ENCODE assay signal across 1 cellular context in genomic region chr19:19274146-19274545, GRCh38.
TF ChIP-seq lines count a peak whose summit lies in the region.

No MANE protein-coding gene starts in this region.

TF ChIP-seq in GM23338, 12 proteins besides CTCF, POLR2A, EP300 and RAD21 (continued from another document):
- TF ChIP-seq STAT1 (IDR thresholded peaks at IDR 0.05; ENCODE audit: unreplicated experiment) (no peak), ETS1 (IDR thresholded peaks at IDR 0.05) (no peak), NANOG (IDR thresholded peaks at IDR 0.05; ENCODE audit: borderline replicate concordance) (no peak), ZNF462 (CRISPR knock-in tag; IDR thresholded peaks at IDR 0.05) (no peak), REST (IDR thresholded peaks at IDR 0.05; ENCODE audit: unreplicated experiment) (no peak), ZNF114 (CRISPR knock-in tag; IDR thresholded peaks at IDR 0.05) (no peak)
